In the genomic region with DNA sequence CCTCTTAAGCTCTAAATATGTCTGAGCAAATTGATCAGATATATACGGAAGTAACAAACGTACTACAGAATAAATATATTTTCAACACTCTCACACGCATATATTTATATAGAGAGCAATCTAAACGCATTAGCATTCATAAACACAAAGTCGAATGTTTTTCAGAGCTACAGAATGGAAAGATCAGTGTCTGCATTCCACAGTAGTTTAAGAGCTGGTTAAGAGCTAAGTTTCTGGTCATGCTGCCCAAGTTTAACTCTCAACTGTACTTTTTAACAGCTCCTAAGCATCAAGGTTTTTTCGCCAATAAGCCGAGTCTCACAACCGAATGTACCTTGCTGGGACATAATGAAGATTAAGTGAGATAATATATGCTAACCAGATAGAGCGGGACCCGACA, we compare ENCODE assay signal across 2 cellular contexts.
TF ChIP-seq lines count a peak whose summit lies in the region.

No MANE protein-coding gene starts in this region.

TF ChIP-seq in SK-N-SH, 30 proteins besides CTCF, POLR2A, EP300 and RAD21 (continued from another document):
- no peak for TF ChIP-seq MXI1 (IDR thresholded peaks at IDR 0.05; ENCODE audit: low read depth, low read length)

TF ChIP-seq in GM23338, 12 proteins besides CTCF, POLR2A, EP300 and RAD21 (continued from another document):
- TF ChIP-seq EZH2 (IDR thresholded peaks at IDR 0.05; ENCODE audit: low read depth, unreplicated experiment) (no peak), ZNF331 (CRISPR knock-in tag; IDR thresholded peaks at IDR 0.05; ENCODE audit: low read depth) (no peak), NANOG (IDR thresholded peaks at IDR 0.05; ENCODE audit: borderline replicate concordance) (no peak), JUNB (IDR thresholded peaks at IDR 0.05; ENCODE audit: unreplicated experiment) (no peak), ZNF114 (CRISPR knock-in tag; IDR thresholded peaks at IDR 0.05) (no peak), EZH2phosphoT487 (IDR thresholded peaks at IDR 0.05; ENCODE audit: unreplicated experiment) (no peak), CREB1 (CRISPR knock-in tag; IDR thresholded peaks at IDR 0.05; ENCODE audit: low read depth) (no peak), STAT1 (IDR thresholded peaks at IDR 0.05; ENCODE audit: unreplicated experiment) (no peak)
- TF ChIP-seq, protein P1, sequence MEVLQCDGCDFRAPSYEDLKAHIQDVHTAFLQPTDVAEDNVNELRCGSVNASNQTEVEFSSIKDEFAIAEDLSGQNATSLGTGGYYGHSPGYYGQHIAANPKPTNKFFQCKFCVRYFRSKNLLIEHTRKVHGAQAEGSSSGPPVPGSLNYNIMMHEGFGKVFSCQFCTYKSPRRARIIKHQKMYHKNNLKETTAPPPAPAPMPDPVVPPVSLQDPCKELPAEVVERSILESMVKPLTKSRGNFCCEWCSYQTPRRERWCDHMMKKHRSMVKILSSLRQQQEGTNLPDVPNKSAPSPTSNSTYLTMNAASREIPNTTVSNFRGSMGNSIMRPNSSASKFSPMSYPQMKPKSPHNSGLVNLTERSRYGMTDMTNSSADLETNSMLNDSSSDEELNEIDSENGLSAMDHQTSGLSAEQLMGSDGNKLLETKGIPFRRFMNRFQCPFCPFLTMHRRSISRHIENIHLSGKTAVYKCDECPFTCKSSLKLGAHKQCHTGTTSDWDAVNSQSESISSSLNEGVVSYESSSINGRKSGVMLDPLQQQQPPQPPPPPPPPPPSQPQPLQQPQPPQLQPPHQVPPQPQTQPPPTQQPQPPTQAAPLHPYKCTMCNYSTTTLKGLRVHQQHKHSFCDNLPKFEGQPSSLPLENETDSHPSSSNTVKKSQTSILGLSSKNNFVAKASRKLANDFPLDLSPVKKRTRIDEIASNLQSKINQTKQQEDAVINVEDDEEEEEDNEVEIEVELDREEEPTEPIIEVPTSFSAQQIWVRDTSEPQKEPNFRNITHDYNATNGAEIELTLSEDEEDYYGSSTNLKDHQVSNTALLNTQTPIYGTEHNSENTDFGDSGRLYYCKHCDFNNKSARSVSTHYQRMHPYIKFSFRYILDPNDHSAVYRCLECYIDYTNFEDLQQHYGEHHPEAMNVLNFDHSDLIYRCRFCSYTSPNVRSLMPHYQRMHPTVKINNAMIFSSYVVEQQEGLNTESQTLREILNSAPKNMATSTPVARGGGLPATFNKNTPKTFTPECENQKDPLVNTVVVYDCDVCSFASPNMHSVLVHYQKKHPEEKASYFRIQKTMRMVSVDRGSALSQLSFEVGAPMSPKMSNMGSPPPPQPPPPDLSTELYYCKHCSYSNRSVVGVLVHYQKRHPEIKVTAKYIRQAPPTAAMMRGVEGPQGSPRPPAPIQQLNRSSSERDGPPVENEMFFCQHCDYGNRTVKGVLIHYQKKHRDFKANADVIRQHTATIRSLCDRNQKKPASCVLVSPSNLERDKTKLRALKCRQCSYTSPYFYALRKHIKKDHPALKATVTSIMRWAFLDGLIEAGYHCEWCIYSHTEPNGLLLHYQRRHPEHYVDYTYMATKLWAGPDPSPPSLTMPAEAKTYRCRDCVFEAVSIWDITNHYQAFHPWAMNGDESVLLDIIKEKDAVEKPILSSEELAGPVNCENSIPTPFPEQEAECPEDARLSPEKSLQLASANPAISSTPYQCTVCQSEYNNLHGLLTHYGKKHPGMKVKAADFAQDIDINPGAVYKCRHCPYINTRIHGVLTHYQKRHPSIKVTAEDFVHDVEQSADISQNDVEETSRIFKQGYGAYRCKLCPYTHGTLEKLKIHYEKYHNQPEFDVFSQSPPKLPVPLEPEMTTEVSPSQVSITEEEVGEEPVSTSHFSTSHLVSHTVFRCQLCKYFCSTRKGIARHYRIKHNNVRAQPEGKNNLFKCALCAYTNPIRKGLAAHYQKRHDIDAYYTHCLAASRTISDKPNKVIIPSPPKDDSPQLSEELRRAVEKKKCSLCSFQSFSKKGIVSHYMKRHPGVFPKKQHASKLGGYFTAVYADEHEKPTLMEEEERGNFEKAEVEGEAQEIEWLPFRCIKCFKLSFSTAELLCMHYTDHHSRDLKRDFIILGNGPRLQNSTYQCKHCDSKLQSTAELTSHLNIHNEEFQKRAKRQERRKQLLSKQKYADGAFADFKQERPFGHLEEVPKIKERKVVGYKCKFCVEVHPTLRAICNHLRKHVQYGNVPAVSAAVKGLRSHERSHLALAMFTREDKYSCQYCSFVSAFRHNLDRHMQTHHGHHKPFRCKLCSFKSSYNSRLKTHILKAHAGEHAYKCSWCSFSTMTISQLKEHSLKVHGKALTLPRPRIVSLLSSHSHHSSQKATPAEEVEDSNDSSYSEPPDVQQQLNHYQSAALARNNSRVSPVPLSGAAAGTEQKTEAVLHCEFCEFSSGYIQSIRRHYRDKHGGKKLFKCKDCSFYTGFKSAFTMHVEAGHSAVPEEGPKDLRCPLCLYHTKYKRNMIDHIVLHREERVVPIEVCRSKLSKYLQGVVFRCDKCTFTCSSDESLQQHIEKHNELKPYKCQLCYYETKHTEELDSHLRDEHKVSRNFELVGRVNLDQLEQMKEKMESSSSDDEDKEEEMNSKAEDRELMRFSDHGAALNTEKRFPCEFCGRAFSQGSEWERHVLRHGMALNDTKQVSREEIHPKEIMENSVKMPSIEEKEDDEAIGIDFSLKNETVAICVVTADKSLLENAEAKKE (CRISPR knock-in tag; IDR thresholded peaks at IDR 0.05) = no peak
- TF ChIP-seq, protein P2, sequence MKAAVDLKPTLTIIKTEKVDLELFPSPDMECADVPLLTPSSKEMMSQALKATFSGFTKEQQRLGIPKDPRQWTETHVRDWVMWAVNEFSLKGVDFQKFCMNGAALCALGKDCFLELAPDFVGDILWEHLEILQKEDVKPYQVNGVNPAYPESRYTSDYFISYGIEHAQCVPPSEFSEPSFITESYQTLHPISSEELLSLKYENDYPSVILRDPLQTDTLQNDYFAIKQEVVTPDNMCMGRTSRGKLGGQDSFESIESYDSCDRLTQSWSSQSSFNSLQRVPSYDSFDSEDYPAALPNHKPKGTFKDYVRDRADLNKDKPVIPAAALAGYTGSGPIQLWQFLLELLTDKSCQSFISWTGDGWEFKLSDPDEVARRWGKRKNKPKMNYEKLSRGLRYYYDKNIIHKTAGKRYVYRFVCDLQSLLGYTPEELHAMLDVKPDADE (IDR thresholded peaks at IDR 0.05) = no peak
- TF ChIP-seq, protein P3, sequence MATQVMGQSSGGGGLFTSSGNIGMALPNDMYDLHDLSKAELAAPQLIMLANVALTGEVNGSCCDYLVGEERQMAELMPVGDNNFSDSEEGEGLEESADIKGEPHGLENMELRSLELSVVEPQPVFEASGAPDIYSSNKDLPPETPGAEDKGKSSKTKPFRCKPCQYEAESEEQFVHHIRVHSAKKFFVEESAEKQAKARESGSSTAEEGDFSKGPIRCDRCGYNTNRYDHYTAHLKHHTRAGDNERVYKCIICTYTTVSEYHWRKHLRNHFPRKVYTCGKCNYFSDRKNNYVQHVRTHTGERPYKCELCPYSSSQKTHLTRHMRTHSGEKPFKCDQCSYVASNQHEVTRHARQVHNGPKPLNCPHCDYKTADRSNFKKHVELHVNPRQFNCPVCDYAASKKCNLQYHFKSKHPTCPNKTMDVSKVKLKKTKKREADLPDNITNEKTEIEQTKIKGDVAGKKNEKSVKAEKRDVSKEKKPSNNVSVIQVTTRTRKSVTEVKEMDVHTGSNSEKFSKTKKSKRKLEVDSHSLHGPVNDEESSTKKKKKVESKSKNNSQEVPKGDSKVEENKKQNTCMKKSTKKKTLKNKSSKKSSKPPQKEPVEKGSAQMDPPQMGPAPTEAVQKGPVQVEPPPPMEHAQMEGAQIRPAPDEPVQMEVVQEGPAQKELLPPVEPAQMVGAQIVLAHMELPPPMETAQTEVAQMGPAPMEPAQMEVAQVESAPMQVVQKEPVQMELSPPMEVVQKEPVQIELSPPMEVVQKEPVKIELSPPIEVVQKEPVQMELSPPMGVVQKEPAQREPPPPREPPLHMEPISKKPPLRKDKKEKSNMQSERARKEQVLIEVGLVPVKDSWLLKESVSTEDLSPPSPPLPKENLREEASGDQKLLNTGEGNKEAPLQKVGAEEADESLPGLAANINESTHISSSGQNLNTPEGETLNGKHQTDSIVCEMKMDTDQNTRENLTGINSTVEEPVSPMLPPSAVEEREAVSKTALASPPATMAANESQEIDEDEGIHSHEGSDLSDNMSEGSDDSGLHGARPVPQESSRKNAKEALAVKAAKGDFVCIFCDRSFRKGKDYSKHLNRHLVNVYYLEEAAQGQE (IDR thresholded peaks at IDR 0.05; ENCODE audit: unreplicated experiment) = no peak
